13 cellular contexts compared by ENCODE assay signal in the genomic region with DNA sequence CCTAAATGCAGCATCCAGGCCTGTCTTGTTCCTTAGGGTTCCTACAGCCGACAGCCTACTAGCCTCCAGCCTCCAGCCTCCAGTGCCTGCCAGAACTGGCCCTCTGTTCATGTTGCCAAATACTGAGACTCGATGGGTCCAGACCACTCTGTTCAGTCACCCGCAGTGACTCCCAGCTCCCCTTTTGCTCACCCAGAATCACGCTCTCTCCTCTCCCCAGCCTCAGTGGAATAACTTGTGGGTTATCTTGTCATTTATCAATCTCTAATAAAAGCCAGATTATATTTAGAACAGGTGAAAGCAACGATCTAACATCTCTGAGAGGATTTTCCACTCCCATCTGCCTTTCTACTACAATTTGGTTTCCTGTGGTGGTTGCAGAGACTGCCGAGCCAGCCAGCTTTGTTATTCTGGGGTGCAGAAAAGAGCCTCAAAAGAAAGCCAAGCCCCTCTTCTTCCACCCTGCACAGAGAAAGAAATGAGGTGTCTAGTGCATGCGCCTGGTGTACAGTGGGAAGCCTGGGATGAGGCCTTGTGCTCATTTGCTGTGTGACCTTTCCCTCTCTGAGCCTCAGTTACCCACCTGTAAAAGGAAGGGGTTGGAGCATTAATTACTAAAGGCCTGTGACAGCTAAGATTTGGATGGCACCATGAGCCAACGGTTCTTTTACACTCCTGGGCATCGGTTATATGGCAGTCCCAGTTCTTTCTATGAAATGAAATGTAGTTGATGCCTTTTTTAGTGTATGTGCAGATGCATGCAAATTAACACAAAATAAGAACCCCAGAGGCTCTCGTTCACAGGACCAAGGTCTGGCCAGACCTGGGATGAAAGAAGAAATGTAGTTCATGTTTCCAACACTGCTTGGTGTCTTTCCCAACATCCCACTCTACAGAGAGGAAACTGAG.
DNase-seq lines count a peak whose midpoint lies in the region; ATAC-seq lines count a peak whose summit lies in the region.
"Had no signal": no experiment of that assay in that cellular context is flagged by ENCODE, and none has a peak within 500 bp of the region (broad histone marks: within the 10 kb centered on the region; RNA-seq: fewer than 3 reads in every experiment).

No MANE protein-coding gene starts in this region.

- no peak for DNase-seq in activated T-cell treated with anti-CD3 and anti-CD28 coated beads, Interleukin-2, amount 50 U/mL, for 24 hours
- DNase-seq in activated T-cell treated with anti-CD3 and anti-CD28 coated beads for 4 hours (no peak), NAMALWA (ENCODE audit: low spot score) (peak; percentile 63), hippocampal formation (lab: John Stamatoyannopoulos, UW) (no peak), NCI-H2081 (lab: John Stamatoyannopoulos, UW) (no peak)
- no peak for DNase-seq in activated naive CD8-positive, alpha-beta T cell treated with anti-CD3 and anti-CD28 coated beads, Interleukin-2, amount 50 U/mL, for 24 hours
- DNase-seq: Kasumi-1, left lung, NCI-H1694, T1000 had no signal

- H3K27me3 Mint-ChIP-seq in activated T-cell treated with anti-CD3 and anti-CD28 coated beads, Interleukin-2, amount 50 U/mL, for 24 hours = no peaks in the 10 kb centered on the region
- no peaks in the 10 kb centered on the region for H3K27me3 Mint-ChIP-seq in activated naive CD8-positive, alpha-beta T cell treated with anti-CD3 and anti-CD28 coated beads, Interleukin-2, amount 50 U/mL, for 24 hours
- no peaks in the 10 kb centered on the region for H3K27me3 Mint-ChIP-seq in stimulated activated memory B cell treated with anti-CD40 and anti-IgM and Interleukin-4, amounts not matched to agents 10 μg/mL and 1 μg/mL and 100 μg/mL, for 72 hours

- H3K4me1 Mint-ChIP-seq in activated T-cell treated with anti-CD3 and anti-CD28 coated beads, Interleukin-2, amount 50 U/mL, for 24 hours (ENCODE audit: low read depth) = peaks cover 77% of the 10 kb centered on the region
- H3K4me1 Mint-ChIP-seq in activated naive CD8-positive, alpha-beta T cell treated with anti-CD3 and anti-CD28 coated beads, Interleukin-2, amount 50 U/mL, for 24 hours = peaks cover 73% of the 10 kb centered on the region
- peaks cover 63% of the 10 kb centered on the region for H3K4me1 Mint-ChIP-seq in stimulated activated memory B cell treated with anti-CD40 and anti-IgM and Interleukin-4, amounts not matched to agents 10 μg/mL and 1 μg/mL and 100 μg/mL, for 72 hours

- H3K4me3 Mint-ChIP-seq in activated T-cell treated with anti-CD3 and anti-CD28 coated beads, Interleukin-2, amount 50 U/mL, for 24 hours = peak overlapping the region; percentile 7
- H3K4me3 Mint-ChIP-seq in activated naive CD8-positive, alpha-beta T cell treated with anti-CD3 and anti-CD28 coated beads, Interleukin-2, amount 50 U/mL, for 24 hours = peak overlapping the region; percentile 56
- peak overlapping the region; percentile 59 for H3K4me3 Mint-ChIP-seq in stimulated activated memory B cell treated with anti-CD40 and anti-IgM and Interleukin-4, amounts not matched to agents 10 μg/mL and 1 μg/mL and 100 μg/mL, for 72 hours
- H3K4me3 Mint-ChIP-seq: dendritic cell treated with granulocyte-macrophage colony-stimulating factor and Interleukin-4, amounts not matched to agents 40 ng/mL and 50 ng/mL, for 4 days had no signal

- peak overlapping the region; percentile 82 for H3K27ac Mint-ChIP-seq in activated T-cell treated with anti-CD3 and anti-CD28 coated beads, Interleukin-2, amount 50 U/mL, for 24 hours
- H3K27ac Mint-ChIP-seq in activated naive CD8-positive, alpha-beta T cell treated with anti-CD3 and anti-CD28 coated beads, Interleukin-2, amount 50 U/mL, for 24 hours = peak overlapping the region; percentile 86
- peak overlapping the region; percentile 90 for H3K27ac Mint-ChIP-seq in stimulated activated memory B cell treated with anti-CD40 and anti-IgM and Interleukin-4, amounts not matched to agents 10 μg/mL and 1 μg/mL and 100 μg/mL, for 72 hours
- H3K27ac Mint-ChIP-seq: dendritic cell treated with granulocyte-macrophage colony-stimulating factor and Interleukin-4, amounts not matched to agents 40 ng/mL and 50 ng/mL, for 4 days had no signal

- ATAC-seq in activated naive CD8-positive, alpha-beta T cell treated with anti-CD3 and anti-CD28 coated beads, Interleukin-2, amount 50 U/mL, for 24 hours = peak; percentile 34
- ATAC-seq in stimulated activated memory B cell treated with anti-CD40 and anti-IgM and Interleukin-4, amounts not matched to agents 10 μg/mL and 1 μg/mL and 100 μg/mL, for 72 hours = peak; percentile 46
- ATAC-seq in GM18873 (IDR thresholded peaks at IDR 0.05; ENCODE audit: low FRiP score, unreplicated experiment) = no peak
- ATAC-seq: left lung had no signal

- H3K9me3 Mint-ChIP-seq in activated T-cell treated with anti-CD3 and anti-CD28 coated beads, Interleukin-2, amount 50 U/mL, for 24 hours = no peaks in the 10 kb centered on the region
- no peaks in the 10 kb centered on the region for H3K9me3 Mint-ChIP-seq in activated naive CD8-positive, alpha-beta T cell treated with anti-CD3 and anti-CD28 coated beads, Interleukin-2, amount 50 U/mL, for 24 hours
- H3K9me3 Mint-ChIP-seq in stimulated activated memory B cell treated with anti-CD40 and anti-IgM and Interleukin-4, amounts not matched to agents 10 μg/mL and 1 μg/mL and 100 μg/mL, for 72 hours = no peaks in the 10 kb centered on the region
- H3K9me3 Mint-ChIP-seq: dendritic cell treated with granulocyte-macrophage colony-stimulating factor and Interleukin-4, amounts not matched to agents 40 ng/mL and 50 ng/mL, for 4 days had no signal

- H3K36me3 Mint-ChIP-seq in activated T-cell treated with anti-CD3 and anti-CD28 coated beads, Interleukin-2, amount 50 U/mL, for 24 hours (ENCODE audit: low read depth) = no peaks in the 10 kb centered on the region
- no peaks in the 10 kb centered on the region for H3K36me3 Mint-ChIP-seq in activated naive CD8-positive, alpha-beta T cell treated with anti-CD3 and anti-CD28 coated beads, Interleukin-2, amount 50 U/mL, for 24 hours (ENCODE audit: low read depth)
- no peaks in the 10 kb centered on the region for H3K36me3 Mint-ChIP-seq in stimulated activated memory B cell treated with anti-CD40 and anti-IgM and Interleukin-4, amounts not matched to agents 10 μg/mL and 1 μg/mL and 100 μg/mL, for 72 hours

Comparison
In these comparisons a context has a peak if more than half of its experiments do, and no peak if none do; other contexts are left out.
1. H3K4me3 Mint-ChIP-seq: peak in every context shown above with its lines; median percentile 59 in stimulated activated memory B cell treated with anti-CD40 and anti-IgM and Interleukin-4, amounts not matched to agents 10 μg/mL and 1 μg/mL and 100 μg/mL, for 72 hours; 56 in activated naive CD8-positive, alpha-beta T cell treated with anti-CD3 and anti-CD28 coated beads, Interleukin-2, amount 50 U/mL, for 24 hours; 7 in activated T-cell treated with anti-CD3 and anti-CD28 coated beads, Interleukin-2, amount 50 U/mL, for 24 hours.